In the genomic region with DNA sequence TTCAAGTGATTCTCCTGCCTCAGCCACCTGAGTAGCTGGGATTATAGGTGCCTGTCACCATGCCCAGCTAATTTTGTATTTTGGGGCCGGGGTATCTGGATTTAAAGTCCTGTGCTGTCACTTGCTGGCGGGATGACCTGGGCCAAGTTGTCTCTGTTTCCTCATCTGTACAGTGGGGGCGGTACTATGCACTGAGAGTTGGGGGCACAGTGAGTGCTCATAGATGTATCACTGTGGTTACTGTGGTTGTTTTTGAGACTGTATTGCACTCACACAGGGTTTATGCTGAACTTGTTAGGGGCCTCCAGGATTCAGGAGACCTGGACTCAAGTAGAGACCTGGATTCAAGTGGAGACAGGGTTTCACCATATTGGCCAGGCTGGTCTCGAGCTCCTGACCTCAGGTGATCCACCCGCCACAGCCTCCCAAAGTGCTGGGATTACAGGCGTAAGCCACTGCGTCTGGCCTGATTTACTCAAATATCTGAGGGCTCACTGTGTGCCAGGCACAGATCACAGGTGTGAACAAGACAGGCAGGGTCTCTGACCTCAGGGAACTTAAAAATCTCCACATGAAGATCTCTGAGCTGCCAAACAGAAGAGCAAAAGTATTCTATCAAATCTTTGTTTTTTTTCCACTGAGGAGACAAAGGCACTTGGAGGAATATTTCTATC, we compare ENCODE assay signal across 8 cellular contexts.
DNase-seq lines count a peak whose midpoint lies in the region; ATAC-seq, FAIRE-seq and TF ChIP-seq lines count a peak whose summit lies in the region.
"Not testable (repeated sequence)": the region's sequence is repeated elsewhere in the genome, so short reads cannot be mapped to it uniquely, and the experiment has no call there.

No MANE protein-coding gene starts in this region.

- H3K27ac Mint-ChIP-seq in H9 = peak overlapping the region in 2 of 3 experiments; percentile 35 to 70; a peak in 3 of 7 replicates

- in situ Hi-C loops in astrocyte of the spinal cord (cut with HindIII; ENCODE audit: low sequenced_read_pairs) = not testable (repeated sequence)

- DNase-seq in H9 = not testable (repeated sequence)
- peak; percentile 43 for DNase-seq in RCC 7860 (ENCODE audit: low spot score)
- DNase-seq in astrocyte of the spinal cord (ENCODE audit: low read depth, low spot score) = peak; percentile 77
- peak; percentile 58 for DNase-seq in fibroblast of the aortic adventitia (ENCODE audit: low read depth)
- DNase-seq in pancreas = peak in 5 of 6 donors; percentile 37 to 67 (median 62)
- peak; percentile 39 for DNase-seq in upper lobe of right lung

- not testable (repeated sequence) for H3K56ac ChIP-seq in H9 (ENCODE audit: insufficient read length, low read depth, low read length)

- not testable (repeated sequence) for H3K23me2 ChIP-seq in H9 (ENCODE audit: insufficient read length, low read depth, low read length, poor library complexity, severe bottlenecking)

- not testable (repeated sequence) for H2BK12ac ChIP-seq in H9 (ENCODE audit: insufficient read length, low read depth, low read length)

- H3K23ac ChIP-seq in H9 (ENCODE audit: insufficient read length, low read depth, low read length) = not testable (repeated sequence)

- not testable (repeated sequence) for H4K8ac ChIP-seq in H9 (replicated peaks; ENCODE audit: insufficient read length, low read depth, low read length)

- peak; percentile 76 for ATAC-seq in GM18868 (IDR thresholded peaks at IDR 0.05; ENCODE audit: unreplicated experiment)
- peak; percentile 70 for ATAC-seq in HG03342 (IDR thresholded peaks at IDR 0.05; ENCODE audit: unreplicated experiment)
- ATAC-seq in pancreas = peak; percentile 17 to 50 (median 36)
- ATAC-seq in upper lobe of right lung = not testable (repeated sequence)

- H3K4me3 Mint-ChIP-seq in H9 = not testable (repeated sequence)

- no CpG with 5 or more reads among the region's 7 CpGs for WGBS in H9 (ENCODE audit: extremely low coverage, insufficient read length, low lambda C conversion rate)
- 29 to 31% methylated on average over 7 of the region's 7 CpGs for WGBS in pancreas, 2 donors

- not testable (repeated sequence) for H3K9ac ChIP-seq in H9 (ENCODE audit: extremely low read depth, insufficient read length, low read length)

- not testable (repeated sequence) for H2BK5ac ChIP-seq in H9 (ENCODE audit: insufficient read length, low read length)

- FAIRE-seq in RCC 7860 (lab: Jason Lieb, UNC); pancreas (lab: Jason Lieb, UNC): not testable (repeated sequence)

- not testable (repeated sequence) for H2AK5ac ChIP-seq in H9 (ENCODE audit: insufficient read length, low read length)

- H3K9me3 ChIP-seq in H9 (ENCODE audit: control insufficient read depth, low read depth, low read length); pancreas; upper lobe of right lung: not testable (repeated sequence)

- H3K4me3 ChIP-seq in astrocyte of the spinal cord (ENCODE audit: low read depth, low read length); fibroblast of the aortic adventitia (ENCODE audit: low read depth, low read length); pancreas; upper lobe of right lung: not testable (repeated sequence)

- H2BK20ac ChIP-seq in H9 (ENCODE audit: low read depth, low read length, poor library complexity, severe bottlenecking) = not testable (repeated sequence)

- H2BK120ac ChIP-seq in H9 (ENCODE audit: low read depth, low read length, poor library complexity, severe bottlenecking) = not testable (repeated sequence)

- H4K5ac ChIP-seq in H9 (ENCODE audit: insufficient read length, low read depth, low read length) = not testable (repeated sequence)

- not testable (repeated sequence) for H4K91ac ChIP-seq in H9 (ENCODE audit: insufficient read length, low read depth, low read length)

- not testable (repeated sequence) for H3K27me3 Mint-ChIP-seq in H9 (ENCODE audit: low read depth)

- not testable (repeated sequence) for H3K4ac ChIP-seq in H9 (ENCODE audit: low read depth, low read length)

- not testable (repeated sequence) for H3K27ac ChIP-seq in H9 (ENCODE audit: insufficient read length, low read depth, low read length)
- H3K27ac ChIP-seq in pancreas (peak overlapping the region; percentile 86 to 90 (median 88)), upper lobe of right lung (peak overlapping the region; percentile 81)

- not testable (repeated sequence) for H3K4me2 ChIP-seq in H9 (ENCODE audit: insufficient read depth, insufficient read length, low read length)

- not testable (repeated sequence) for H3K79me2 ChIP-seq in H9 (ENCODE audit: insufficient read depth, low read length)

- not testable (repeated sequence) for H2AFZ ChIP-seq in H9 (ENCODE audit: low read length)

- not testable (repeated sequence) for TF ChIP-seq CTCF in H9 (conservative IDR thresholded peaks at IDR 0.05); astrocyte of the spinal cord (IDR thresholded peaks at IDR 0.05; ENCODE audit: low read depth, low read length); fibroblast of the aortic adventitia (IDR thresholded peaks at IDR 0.05; ENCODE audit: insufficient read depth, low read length); pancreas (IDR thresholded peaks at IDR 0.05); upper lobe of right lung (IDR thresholded peaks at IDR 0.05)

- H3K4me1 Mint-ChIP-seq in H9 = peaks cover 19 to 24% of the 10 kb centered on the region in 2 experiments

- intact Hi-C loops in pancreas (cut with DNase I) = loop anchor here in 1 of 3 donors (10.0 kb wide), 1 partner anchor 49 kb away; no protein-coding TSS in a partner anchor
- intact Hi-C loops in upper lobe of right lung (cut with DNase I) = not testable (repeated sequence)

- H3K4me1 ChIP-seq in H9 (ENCODE audit: insufficient read depth, low read length) = not testable (repeated sequence)
- H3K4me1 ChIP-seq in pancreas (peaks cover 71 to 74% (median 72%) of the 10 kb centered on the region in 3 donors), upper lobe of right lung (peaks cover 54% of the 10 kb centered on the region)

- not testable (repeated sequence) for H3K79me1 ChIP-seq in H9 (ENCODE audit: insufficient read depth, low read depth, low read length, poor library complexity, severe bottlenecking)

- H3K36me3 ChIP-seq in pancreas, upper lobe of right lung: not testable (repeated sequence)

- H2BK15ac ChIP-seq in H9 (ENCODE audit: low read depth, low read length) = not testable (repeated sequence)

- not testable (repeated sequence) for H3T11ph ChIP-seq in H9 (ENCODE audit: low read length)

- not testable (repeated sequence) for H3K36me3 Mint-ChIP-seq in H9 (ENCODE audit: insufficient read depth in 1 of 3, low read depth in 3 of 3)

- H3K14ac ChIP-seq in H9 (ENCODE audit: insufficient read depth, low read length) = not testable (repeated sequence)

- H3K27me3 ChIP-seq in H9 (ENCODE audit: insufficient read depth, low read length); pancreas; upper lobe of right lung: not testable (repeated sequence)

- not testable (repeated sequence) for H3K9me3 Mint-ChIP-seq in H9

- H4K20me1 ChIP-seq in H9 (ENCODE audit: control insufficient read depth, insufficient read depth, insufficient read length) = not testable (repeated sequence)

- not testable (repeated sequence) for H3K18ac ChIP-seq in H9 (ENCODE audit: insufficient read length, low read depth, low read length)
